8 cellular contexts compared by ENCODE assay signal in genomic region chr20:45372646-45373352, GRCh38. TPM values are rescaled to one million over a fixed set of nuclear protein-coding genes. Genes with fewer than 3 reads are reported as not detected.
DNase-seq lines count a peak whose midpoint lies in the region; ATAC-seq, FAIRE-seq and TF ChIP-seq lines count a peak whose summit lies in the region.

No MANE protein-coding gene starts in this region.

- ATAC-seq in naive B cell (ENCODE audit: low read depth in 2 of 2) (no peak), GM18861 (IDR thresholded peaks at IDR 0.05; ENCODE audit: unreplicated experiment) (no peak)

- dilution Hi-C loops in endothelial cell of umbilical vein (cut with MboI; ENCODE audit: extremely low pct_ligation_motif_present, low sequenced_read_pairs) = no loop called here

- CTCF ChIA-PET in endothelial cell of umbilical vein (lab: Charles Lee) = interaction anchor here (1.0 to 9.8 kb wide), 26 partner anchors 11 to 597 kb away, joined by 3 to 416 read pairs (median 9); partner anchors contain the start of genes DBNDD2, PIGT and SYS1

- no peaks in the 10 kb centered on the region for H3K9me3 Mint-ChIP-seq in naive B cell

- no peaks in the 10 kb centered on the region for H3K27me3 ChIP-seq in endothelial cell of umbilical vein (ENCODE audit: control insufficient read depth in 2 of 2, insufficient read depth in 2 of 2, low read length in 2 of 2)
- H3K27me3 ChIP-seq in WERI-Rb-1 (ENCODE audit: insufficient read depth, low read depth, severe bottlenecking) = no peaks in the 10 kb centered on the region

- H3K4me2 ChIP-seq in endothelial cell of umbilical vein (ENCODE audit: insufficient read depth, low read length) = peak overlapping the region; percentile 66

- BruUV-seq in endothelial cell of umbilical vein (replicated peaks; lab: Mats Ljungman, UMichigan) = no TSS peak

- peak overlapping the region; percentile 65 for H2AFZ ChIP-seq in endothelial cell of umbilical vein (ENCODE audit: low read depth, low read length)

- no peak overlapping the region for H3K9ac ChIP-seq in endothelial cell of umbilical vein (replicated peaks; ENCODE audit: extremely low read depth, insufficient read depth, low read length)

- FAIRE-seq in endothelial cell of umbilical vein (lab: Jason Lieb, UNC) = peak; percentile 42

- peak overlapping the region; percentile 78 to 94 (median 90) for H3K4me3 Mint-ChIP-seq in naive B cell

- H3K27me3 Mint-ChIP-seq in naive B cell = no peaks in the 10 kb centered on the region

- TF ChIP-seq POLR2A in endothelial cell of umbilical vein (IDR thresholded peaks at IDR 0.05; ENCODE audit: low read depth, low read length) = no peak

- H3K4me1 Mint-ChIP-seq in naive B cell = peaks cover 42 to 67% (median 62%) of the 10 kb centered on the region in 3 donors

- POLR2A ChIA-PET in endothelial cell of umbilical vein (lab: Charles Lee) = interaction anchor here (0.8 to 2.3 kb wide), 4 partner anchors 10 to 64 kb away, joined by 3 to 8 read pairs (median 6); partner anchors contain the start of gene SYS1

- H3K27ac ChIP-seq in 22Rv1 (peak overlapping the region; percentile 53), endothelial cell of umbilical vein (ENCODE audit: insufficient read depth, low read depth, low read length) (no peak overlapping the region), WERI-Rb-1 (no peak overlapping the region)

- no peaks in the 10 kb centered on the region for H3K79me2 ChIP-seq in endothelial cell of umbilical vein (ENCODE audit: control insufficient read depth, insufficient read depth, low read length)

- H3K9me3 ChIP-seq in endothelial cell of umbilical vein (replicated peaks; ENCODE audit: control insufficient read depth, insufficient read depth, low read length) (no peaks in the 10 kb centered on the region), WERI-Rb-1 (ENCODE audit: severe bottlenecking) (no peaks in the 10 kb centered on the region)

- intact Hi-C loops in endothelial cell of umbilical vein (cut with micrococcal nuclease) = loop anchor here (1.0 to 2.0 kb wide), 3 partner anchors 9 to 65 kb away; partner anchors contain the start of genes SDC4 and SYS1

- no peaks in the 10 kb centered on the region for H3K9me1 ChIP-seq in endothelial cell of umbilical vein (replicated peaks; ENCODE audit: control insufficient read depth, extremely low read depth, insufficient read depth, low read length)

- peaks cover 0 to 6% of the 10 kb centered on the region in 2 experiments for H3K36me3 ChIP-seq in endothelial cell of umbilical vein (ENCODE audit: control insufficient read depth in 2 of 2, extremely low read depth in 1 of 2, insufficient read depth in 2 of 2, low read length in 2 of 2)
- peaks cover 17% of the 10 kb centered on the region for H3K36me3 ChIP-seq in WERI-Rb-1

- TF ChIP-seq CTCF in 22Rv1 (IDR thresholded peaks at IDR 0.05) (no peak), endothelial cell of umbilical vein (IDR thresholded peaks at IDR 0.05; ENCODE audit: extremely low read depth in 1 of 2, insufficient read depth in 1 of 2, low read depth in 1 of 2, low read length in 2 of 2) (peak in 1 of 2 donors; percentile 16), WERI-Rb-1 (IDR thresholded peaks at IDR 0.05; ENCODE audit: low read depth, low read length) (no peak)

- H3K4me3 ChIP-seq in endothelial cell of umbilical vein (replicated peaks in 1 of 3; ENCODE audit: insufficient read depth in 1 of 3, low read depth in 1 of 3, low read length in 3 of 3) (peak overlapping the region; percentile 10 to 30 (median 17)), WERI-Rb-1 (ENCODE audit: low read depth, low read length) (no peak overlapping the region)

- H3K4me1 ChIP-seq in endothelial cell of umbilical vein (ENCODE audit: control insufficient read depth, extremely low read depth, insufficient read depth, low read length) = peaks cover 7% of the 10 kb centered on the region

- no peaks in the 10 kb centered on the region for H4K20me1 ChIP-seq in endothelial cell of umbilical vein (replicated peaks; ENCODE audit: control insufficient read depth, extremely low read depth, insufficient read depth, low read length)

- peaks cover 0 to 5% of the 10 kb centered on the region in 2 donors for H3K36me3 Mint-ChIP-seq in naive B cell

- peak; percentile 64 for DNase-seq in LHCN-M2 (ENCODE audit: low read depth)
- DNase-seq in endothelial cell of umbilical vein (ENCODE audit: low read depth, low spot score) = peak; percentile 30
- no peak for DNase-seq in naive B cell
- no peak for DNase-seq in WERI-Rb-1
- DNase-seq in NCI-H2107 treated with DMSO at 0.1 percent for 48 hours (lab: John Stamatoyannopoulos, UW; ENCODE audit: unreplicated experiment) = no peak
- DNase-seq in NCI-H128 (lab: John Stamatoyannopoulos, UW; ENCODE audit: unreplicated experiment) = no peak

- H3K27ac Mint-ChIP-seq in naive B cell = peak overlapping the region; percentile 41 to 97 (median 95)

TF ChIP-seq in endothelial cell of umbilical vein, 7 proteins besides CTCF, POLR2A, EP300 and RAD21 (continues in another document):
- TF ChIP-seq POLR2AphosphoS5 (IDR thresholded peaks at IDR 0.05; ENCODE audit: insufficient read depth, low read depth, low read length) (no peak), FOS (IDR thresholded peaks at IDR 0.05; ENCODE audit: borderline replicate concordance, insufficient read depth, low read length) (no peak), MYC (IDR thresholded peaks at IDR 0.05; ENCODE audit: low read depth, low read length) (no peak), GATA2 (IDR thresholded peaks at IDR 0.05; ENCODE audit: insufficient read depth, insufficient read length, low read depth, low read length) (no peak)

RNA-seq across cellular contexts. Expression of gene TP53TG5, which starts 5.3 kb away (rescaled TPM):
- total RNA-seq in LHCN-M2 (2014; rRNA removed) (not detected in 2 replicates), endothelial cell of umbilical vein (not detected in 2 replicates)
- 0.32 TPM for polyA plus RNA-seq in LHCN-M2 (2012)
- polyA plus RNA-seq in endothelial cell of umbilical vein (not detected in 2 replicates), naive B cell (ENCODE audit: low read depth in 6 of 6) (under 1 TPM in 4 of 6 donors, not detected in 2; 0.14 to 0.29 (median 0.21) TPM)
- not detected in 2 replicates for polyA plus RNA-seq in endothelial cell of umbilical vein (2011; cell fraction: cytosol; rRNA removed)
- not detected in 2 replicates for polyA plus RNA-seq in endothelial cell of umbilical vein (2011; cell fraction: nucleus; rRNA removed)
- 0.12 and 0.22 TPM in 2 replicates for polyA plus RNA-seq in endothelial cell of umbilical vein (2012)
- polyA minus RNA-seq in endothelial cell of umbilical vein = not detected in 2 replicates
- not detected for polyA minus RNA-seq in endothelial cell of umbilical vein (2011; cell fraction: cytosol; rRNA and poly(A)+ RNA removed)
- not detected in 2 replicates for polyA minus RNA-seq in endothelial cell of umbilical vein (2011; cell fraction: nucleus; rRNA and poly(A)+ RNA removed)

RNA-seq across cellular contexts. Expression of gene SYS1, which starts 9.8 kb away (rescaled TPM):
- total RNA-seq in LHCN-M2 (2014; rRNA removed) (23.6 and 30.2 TPM in 2 replicates), endothelial cell of umbilical vein (22.3 and 27.4 TPM in 2 replicates)
- 16.2 TPM for polyA plus RNA-seq in LHCN-M2 (2012)
- polyA plus RNA-seq in endothelial cell of umbilical vein (79.6 and 91.8 TPM in 2 replicates), naive B cell (ENCODE audit: low read depth in 6 of 6) (10 to 100 TPM; 16.3 to 37.7 (median 36.1) TPM)
- 45.7 and 47.1 TPM in 2 replicates for polyA plus RNA-seq in endothelial cell of umbilical vein (2011; cell fraction: cytosol; rRNA removed)
- 27.8 and 30.1 TPM in 2 replicates for polyA plus RNA-seq in endothelial cell of umbilical vein (2011; cell fraction: nucleus; rRNA removed)
- 21.2 and 22.0 TPM in 2 replicates for polyA plus RNA-seq in endothelial cell of umbilical vein (2012)
- 65.4 and 73.2 TPM in 2 replicates for polyA minus RNA-seq in endothelial cell of umbilical vein
- 34.8 TPM for polyA minus RNA-seq in endothelial cell of umbilical vein (2011; cell fraction: cytosol; rRNA and poly(A)+ RNA removed)
- 34.8 and 36.4 TPM in 2 replicates for polyA minus RNA-seq in endothelial cell of umbilical vein (2011; cell fraction: nucleus; rRNA and poly(A)+ RNA removed)

RNA-seq across cellular contexts. Expression of gene SDC4, which starts 24.6 kb away (rescaled TPM):
- 102 and 126 TPM in 2 replicates for total RNA-seq in LHCN-M2 (2014; rRNA removed)
- 92.1 TPM for polyA plus RNA-seq in LHCN-M2 (2012)
- total RNA-seq in endothelial cell of umbilical vein = 28.7 and 32.0 TPM in 2 replicates
- polyA plus RNA-seq in endothelial cell of umbilical vein = 23.1 and 26.3 TPM in 2 replicates
- polyA plus RNA-seq in endothelial cell of umbilical vein (2011; cell fraction: cytosol; rRNA removed) = 21.9 and 24.6 TPM in 2 replicates
- 12.5 and 13.1 TPM in 2 replicates for polyA plus RNA-seq in endothelial cell of umbilical vein (2011; cell fraction: nucleus; rRNA removed)
- 39.6 and 39.9 TPM in 2 replicates for polyA plus RNA-seq in endothelial cell of umbilical vein (2012)
- 35.6 and 41.7 TPM in 2 replicates for polyA minus RNA-seq in endothelial cell of umbilical vein
- polyA minus RNA-seq in endothelial cell of umbilical vein (2011; cell fraction: cytosol; rRNA and poly(A)+ RNA removed) = 39.9 TPM
- 5.9 and 7.6 TPM in 2 replicates for polyA minus RNA-seq in endothelial cell of umbilical vein (2011; cell fraction: nucleus; rRNA and poly(A)+ RNA removed)
- polyA plus RNA-seq in naive B cell (ENCODE audit: low read depth in 6 of 6) = not detected

RNA-seq across cellular contexts. Expression of gene DBNDD2, which starts 35.3 kb away (rescaled TPM):
- total RNA-seq in LHCN-M2 (2014; rRNA removed) (0.29 and 1.3 TPM in 2 replicates), endothelial cell of umbilical vein (15.6 and 16.3 TPM in 2 replicates)
- polyA plus RNA-seq in LHCN-M2 (2012) = 4.5 TPM
- polyA plus RNA-seq in endothelial cell of umbilical vein (27.9 and 28.7 TPM in 2 replicates), naive B cell (ENCODE audit: low read depth in 6 of 6) (1 to 10 TPM; 1.1 to 3.3 (median 2.1) TPM)
- 19.5 and 20.9 TPM in 2 replicates for polyA plus RNA-seq in endothelial cell of umbilical vein (2011; cell fraction: cytosol; rRNA removed)
- polyA plus RNA-seq in endothelial cell of umbilical vein (2011; cell fraction: nucleus; rRNA removed) = 9.2 and 9.7 TPM in 2 replicates
- 8.6 and 12.3 TPM in 2 replicates for polyA plus RNA-seq in endothelial cell of umbilical vein (2012)
- polyA minus RNA-seq in endothelial cell of umbilical vein = 11.2 and 16.2 TPM in 2 replicates
- polyA minus RNA-seq in endothelial cell of umbilical vein (2011; cell fraction: cytosol; rRNA and poly(A)+ RNA removed) = 1.8 TPM
- 4.0 and 4.8 TPM in 2 replicates for polyA minus RNA-seq in endothelial cell of umbilical vein (2011; cell fraction: nucleus; rRNA and poly(A)+ RNA removed)

RNA-seq across cellular contexts. Expression of gene PIGT, which starts 43.1 kb away (rescaled TPM):
- total RNA-seq in LHCN-M2 (2014; rRNA removed) (104 and 118 TPM in 2 replicates), endothelial cell of umbilical vein (92.7 and 96.8 TPM in 2 replicates)
- polyA plus RNA-seq in LHCN-M2 (2012) = 94.9 TPM
- polyA plus RNA-seq in endothelial cell of umbilical vein (143 and 162 TPM in 2 replicates), naive B cell (ENCODE audit: low read depth in 6 of 6) (100 to 1,000 TPM in 1 of 6 donors, 10 to 100 TPM in 5; 62.0 to 113 (median 77.9) TPM)
- polyA plus RNA-seq in endothelial cell of umbilical vein (2011; cell fraction: cytosol; rRNA removed) = 110 and 116 TPM in 2 replicates
- 75.5 and 86.2 TPM in 2 replicates for polyA plus RNA-seq in endothelial cell of umbilical vein (2011; cell fraction: nucleus; rRNA removed)
- polyA plus RNA-seq in endothelial cell of umbilical vein (2012) = 85.7 and 98.7 TPM in 2 replicates
- 70.6 and 79.1 TPM in 2 replicates for polyA minus RNA-seq in endothelial cell of umbilical vein
- polyA minus RNA-seq in endothelial cell of umbilical vein (2011; cell fraction: cytosol; rRNA and poly(A)+ RNA removed) = 50.8 TPM
- polyA minus RNA-seq in endothelial cell of umbilical vein (2011; cell fraction: nucleus; rRNA and poly(A)+ RNA removed) = 47.8 and 52.4 TPM in 2 replicates

Comparison
In these comparisons a context has a peak if more than half of its experiments do, and no peak if none do; other contexts are left out.
1. DNase-seq: peak in LHCN-M2 (single experiment) and endothelial cell of umbilical vein (single experiment); none in naive B cell (single experiment), WERI-Rb-1 (single experiment), NCI-H2107 treated with DMSO at 0.1 percent for 48 hours (single experiment) and NCI-H128 (single experiment).